9 cellular contexts compared by ENCODE assay signal in the genomic region with DNA sequence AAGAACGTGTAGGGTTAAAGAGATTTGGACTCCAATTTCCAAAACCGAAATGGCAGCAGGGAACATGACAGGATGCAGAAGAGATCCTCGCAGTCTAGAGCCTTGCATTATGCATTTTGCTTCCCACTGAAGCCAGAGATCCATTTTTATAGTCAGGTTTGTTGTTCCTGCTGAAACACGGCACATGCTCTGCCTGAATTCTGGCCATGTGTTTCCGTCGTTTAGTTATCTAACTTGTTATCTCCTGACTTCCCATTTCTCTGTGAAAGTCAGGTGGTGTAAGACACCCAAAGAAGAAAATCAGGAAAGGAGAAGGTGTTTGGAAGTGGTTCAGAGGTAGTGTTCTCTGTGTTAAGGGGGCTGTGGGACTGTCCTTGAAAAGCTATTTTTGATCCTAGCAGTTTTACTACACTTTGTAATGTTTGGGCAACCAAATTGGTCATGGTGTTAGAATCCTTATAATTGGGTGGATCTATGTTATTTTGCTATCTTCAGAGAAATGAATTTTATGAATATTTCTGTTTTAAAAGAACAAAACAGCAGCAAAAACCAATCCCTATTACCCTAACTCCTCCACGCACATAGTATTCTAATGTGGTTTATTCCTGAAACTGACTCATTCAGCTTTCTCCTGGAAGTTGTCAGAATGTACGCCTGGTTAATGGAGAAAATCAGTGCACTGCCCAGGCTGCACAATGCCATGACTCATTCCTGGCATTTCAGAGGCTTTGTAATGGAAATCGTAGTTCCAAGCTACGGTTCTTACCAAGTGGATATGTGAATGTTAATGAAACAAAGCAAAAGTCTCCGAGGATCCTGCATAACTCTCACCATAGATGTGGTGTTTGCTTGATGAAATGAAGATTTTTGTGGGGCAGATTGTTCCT.
DNase-seq lines count a peak whose midpoint lies in the region; ATAC-seq lines count a peak whose summit lies in the region.
"Had no signal": no experiment of that assay in that cellular context is flagged by ENCODE, and none has a peak within 500 bp of the region (broad histone marks: within the 10 kb centered on the region; RNA-seq: fewer than 3 reads in every experiment).

No MANE protein-coding gene starts in this region.

- no peaks in the 10 kb centered on the region for H3K36me3 Mint-ChIP-seq in activated naive CD4-positive, alpha-beta T cell treated with anti-CD3 and anti-CD28 coated beads for 36 hours (ENCODE audit: low read depth)

- peaks cover 10% of the 10 kb centered on the region for H3K4me1 Mint-ChIP-seq in activated naive CD4-positive, alpha-beta T cell treated with anti-CD3 and anti-CD28 coated beads for 36 hours (ENCODE audit: low read depth)

- no peak overlapping the region for H3K4me3 ChIP-seq in right cardiac atrium (ENCODE audit: low read length)

- ATAC-seq in right cardiac atrium (peak; percentile 76 to 92), sciatic nerve (peak; percentile 77)

- H3K27me3 Mint-ChIP-seq in activated naive CD4-positive, alpha-beta T cell treated with anti-CD3 and anti-CD28 coated beads for 36 hours (ENCODE audit: low read depth), result no peaks in the 10 kb centered on the region

- intact Hi-C loops in right cardiac atrium (cut with DNase I), result no loop called here
- intact Hi-C loops in sciatic nerve (cut with DNase I), result no loop called here
- intact Hi-C loops in activated naive CD4-positive, alpha-beta T cell treated with anti-CD3 and anti-CD28 coated beads for 36 hours (cut with micrococcal nuclease), result no loop called here

- H3K4me3 Mint-ChIP-seq in activated naive CD4-positive, alpha-beta T cell treated with anti-CD3 and anti-CD28 coated beads for 36 hours, result no peak overlapping the region

- DNase-seq in H4 (ENCODE audit: low spot score) (peak; percentile 89), anterior cingulate cortex (lab: John Stamatoyannopoulos, UW) (peak in 32 of 58 donors; percentile 6 to 78 (median 38)), right cardiac atrium (peak in 2 of 3 donors; percentile 44 to 60), sciatic nerve (ENCODE audit: low spot score) (no peak), DMS153 (lab: John Stamatoyannopoulos, UW) (no peak), NCI-H748 treated with DMSO at 0.1 percent for 48 hours (lab: John Stamatoyannopoulos, UW) (no peak), NCI-H1105 (lab: John Stamatoyannopoulos, UW) (no peak)
- DNase-seq in activated naive CD4-positive, alpha-beta T cell treated with anti-CD3 and anti-CD28 coated beads for 36 hours, result no peak

- CTCF ChIA-PET in activated naive CD4-positive, alpha-beta T cell treated with anti-CD3 and anti-CD28 coated beads for 36 hours (lab: Charles Lee), result no interaction called here

- H3K27ac Mint-ChIP-seq in activated naive CD4-positive, alpha-beta T cell treated with anti-CD3 and anti-CD28 coated beads for 36 hours, result no peak overlapping the region

- peaks cover 16% of the 10 kb centered on the region for H3K4me1 ChIP-seq in right cardiac atrium (ENCODE audit: control insufficient read depth, insufficient read depth, low read length)
- H3K4me1 ChIP-seq: parathyroid adenoma had no signal

- H3K9me3 Mint-ChIP-seq in activated naive CD4-positive, alpha-beta T cell treated with anti-CD3 and anti-CD28 coated beads for 36 hours, result no peaks in the 10 kb centered on the region

- no peaks in the 10 kb centered on the region for H3K27me3 ChIP-seq in right cardiac atrium (ENCODE audit: control insufficient read depth, insufficient read depth)

- H3K9me3 ChIP-seq in right cardiac atrium (ENCODE audit: control insufficient read depth, low read length), result no peaks in the 10 kb centered on the region

- WGBS in right cardiac atrium, result 23% methylated on average over 11 of the region's 11 CpGs

- peak overlapping the region; percentile 93 for H3K27ac ChIP-seq in right cardiac atrium (ENCODE audit: low read length)
- H3K27ac ChIP-seq: parathyroid adenoma had no signal

Comparison
In these comparisons a context has a peak if more than half of its experiments do, and no peak if none do; other contexts are left out.
1. DNase-seq: peak in H4 (single experiment), anterior cingulate cortex (32 of 58) and right cardiac atrium (2 of 3); none in sciatic nerve (single experiment), DMS153 (single experiment), activated naive CD4-positive, alpha-beta T cell treated with anti-CD3 and anti-CD28 coated beads for 36 hours (single experiment), NCI-H748 treated with DMSO at 0.1 percent for 48 hours (single experiment) and NCI-H1105 (single experiment).